17 cellular contexts compared by ENCODE assay signal in the genomic region with DNA sequence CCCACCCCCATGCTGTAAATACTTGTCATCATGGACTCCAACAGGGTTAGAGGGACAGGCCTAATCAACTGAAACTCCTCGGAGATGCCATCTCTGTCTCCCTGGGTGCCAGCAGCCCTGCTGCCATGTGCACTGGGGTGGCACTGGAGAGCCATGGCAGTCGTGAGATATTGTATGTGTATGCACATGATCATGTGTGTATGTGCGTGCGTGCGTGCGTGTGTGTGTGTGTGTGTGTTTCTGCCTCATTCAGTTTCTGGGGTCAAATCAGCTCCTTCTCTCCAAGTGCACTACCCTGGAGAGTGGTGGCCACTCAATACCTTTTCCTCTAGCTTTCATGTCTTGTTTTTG. TPM values are rescaled to one million over a fixed set of nuclear protein-coding genes. Genes with fewer than 3 reads are reported as not detected.
A peak's percentile ranks its signal among the peaks of the same experiment; 100 is the strongest.
DNase-seq lines count a peak whose midpoint lies in the region; ATAC-seq, FAIRE-seq and TF ChIP-seq lines count a peak whose summit lies in the region.
"Had no signal": no experiment of that assay in that cellular context is flagged by ENCODE, and none has a peak within 500 bp of the region (broad histone marks: within the 10 kb centered on the region; RNA-seq: fewer than 3 reads in every experiment).

No MANE protein-coding gene starts in this region.

- no peak overlapping the region for H2BK15ac ChIP-seq in H1 (ENCODE audit: low read length)

- no peak overlapping the region for H3K56ac ChIP-seq in H1 (replicated peaks; ENCODE audit: insufficient read length, low read depth, low read length)

- 55% methylated on average over 6 of the region's 6 CpGs; no CpG with 5 or more reads in 1 of the 2 experiments for WGBS in H1 (ENCODE audit: extremely low coverage in 1 of 2, insufficient coverage in 1 of 2, insufficient read length in 1 of 2, insufficient replicate concordance in 2 of 2, low coverage in 1 of 2, low lambda C conversion rate in 2 of 2, missing lambda C conversion rate in 1 of 2), 2 experiments

- H3K27me3 ChIP-seq in BLaER1: no peaks in the 10 kb centered on the region
- H3K27me3 ChIP-seq in H1 (replicated peaks in 1 of 4; ENCODE audit: control insufficient read depth in 3 of 4, extremely low read depth in 1 of 4, insufficient read depth in 3 of 4, low read length in 3 of 4): no peaks in the 10 kb centered on the region
- H3K27me3 ChIP-seq in vagina: no peaks in the 10 kb centered on the region

- H3K4ac ChIP-seq in H1 (replicated peaks; ENCODE audit: insufficient read length, low read depth, low read length): no peak overlapping the region

- peaks cover 7 to 10% of the 10 kb centered on the region in 2 donors for H3K27me3 Mint-ChIP-seq in stimulated activated naive B cell treated with anti-CD40 and anti-IgM and Interleukin-4, amounts not matched to agents 10 μg/mL and 1 μg/mL and 100 μg/mL, for 72 hours

- FAIRE-seq in H1 (lab: Jason Lieb, UNC): no peak

- H4K91ac ChIP-seq in H1 (replicated peaks; ENCODE audit: insufficient read length, low read length): no peak overlapping the region

- no peak overlapping the region for H3K4me3 Mint-ChIP-seq in stimulated activated naive B cell treated with anti-CD40 and anti-IgM and Interleukin-4, amounts not matched to agents 10 μg/mL and 1 μg/mL and 100 μg/mL, for 72 hours
- H3K4me3 Mint-ChIP-seq: HFFc6 had no signal

- no peak for TF ChIP-seq CTCF in HEK293 (tag by site-specific recombination; IDR thresholded peaks at IDR 0.05)
- no peak for TF ChIP-seq CTCF in H1 (IDR thresholded peaks at IDR 0.05; ENCODE audit: control extremely low read depth in 1 of 3, insufficient read depth in 1 of 3, low read depth in 1 of 3, low read length in 3 of 3)
- no peak for TF ChIP-seq CTCF in vagina (IDR thresholded peaks at IDR 0.05)

- no peaks in the 10 kb centered on the region for H3K9me3 Mint-ChIP-seq in stimulated activated naive B cell treated with anti-CD40 and anti-IgM and Interleukin-4, amounts not matched to agents 10 μg/mL and 1 μg/mL and 100 μg/mL, for 72 hours
- H3K9me3 Mint-ChIP-seq: HFFc6 had no signal

- H4K8ac ChIP-seq in H1 (ENCODE audit: extremely low read depth, insufficient read depth, low read length): no peak overlapping the region

- no peak overlapping the region for H2BK120ac ChIP-seq in H1 (replicated peaks; ENCODE audit: low read depth, low read length)

- no peak overlapping the region for H3K23ac ChIP-seq in H1 (ENCODE audit: insufficient read length)

- peaks cover 8% of the 10 kb centered on the region; the same call in 1 of the 2 replicates for H3K79me1 ChIP-seq in H1 (ENCODE audit: low read depth, low read length)

- TF ChIP-seq RAD21 in H1 (IDR thresholded peaks at IDR 0.05 in 1 of 2, conservative IDR thresholded peaks at IDR 0.05 in 1 of 2; ENCODE audit: low read depth in 2 of 2, low read length in 2 of 2): no peak

- no peaks in the 10 kb centered on the region for H3K9me3 ChIP-seq in BLaER1
- H3K9me3 ChIP-seq in HEK293 (ENCODE audit: control insufficient read depth, insufficient read depth, low read depth, low read length): no peaks in the 10 kb centered on the region
- no peaks in the 10 kb centered on the region for H3K9me3 ChIP-seq in H1 (ENCODE audit: insufficient read depth in 2 of 2, low read depth in 1 of 2, low read length in 1 of 2)
- H3K9me3 ChIP-seq in vagina: no peaks in the 10 kb centered on the region

- intact Hi-C loops in vagina (cut with DNase I): loop anchor here (5.0 kb wide), 2 partner anchors 129 to 394 kb away; partner anchors contain the start of gene C3orf62

- TF ChIP-seq POLR2A in H1 (IDR thresholded peaks at IDR 0.05; ENCODE audit: control extremely low read depth in 1 of 2, low read depth in 2 of 2, low read length in 2 of 2): no peak
- TF ChIP-seq POLR2A in vagina (IDR thresholded peaks at IDR 0.05): no peak

- H2BK5ac ChIP-seq in H1 (ENCODE audit: low read depth, low read length): no peak overlapping the region

- H3K27ac ChIP-seq in BLaER1 (no peak overlapping the region), HEK293 (ENCODE audit: extremely low read depth, low read depth, low read length) (no peak overlapping the region), H1 (ENCODE audit: low read depth, low read length) (no peak overlapping the region), vagina (no peak overlapping the region)

- H3K18ac ChIP-seq in H1 (ENCODE audit: extremely low read depth, low read length): no peak overlapping the region

- H4K5ac ChIP-seq in H1 (ENCODE audit: insufficient read length, low read depth, low read length): no peak overlapping the region

- H3K4me2 ChIP-seq in BLaER1 (no peak overlapping the region), H1 (ENCODE audit: insufficient read depth in 1 of 2, low read depth in 2 of 2, low read length in 2 of 2) (no peak overlapping the region)

- H2AFZ ChIP-seq in H1 (ENCODE audit: low read length): no peak overlapping the region

- H3K14ac ChIP-seq in H1 (ENCODE audit: insufficient read length): no peak overlapping the region

- H3K9ac ChIP-seq in BLaER1 (peak overlapping the region; percentile 33; the same call in 1 of the 2 replicates), H1 (replicated peaks in 1 of 4; ENCODE audit: extremely low read depth in 1 of 4, low read depth in 3 of 4, low read length in 3 of 4) (no peak overlapping the region)

- H3K4me1 ChIP-seq in BLaER1 (peaks cover 55% of the 10 kb centered on the region), HEK293 (ENCODE audit: control insufficient read depth, insufficient read depth, low read length) (no peaks in the 10 kb centered on the region), H1 (replicated peaks in 1 of 4; ENCODE audit: control insufficient read depth in 3 of 4, insufficient read depth in 4 of 4, low read length in 3 of 4) (peaks cover 0 to 10% (median 6%) of the 10 kb centered on the region in 4 experiments; a peak in 4 of 7 replicates), vagina (peaks cover 24% of the 10 kb centered on the region)

- no peak overlapping the region for H2BK20ac ChIP-seq in H1 (ENCODE audit: low read length)

- no peak for TF ChIP-seq EP300 in H1 (IDR thresholded peaks at IDR 0.05; ENCODE audit: borderline replicate concordance in 1 of 2, low read depth in 2 of 2, low read length in 2 of 2)

- H3K36me3 ChIP-seq in BLaER1 (peaks cover 6% of the 10 kb centered on the region; the same call in 1 of the 2 replicates), HEK293 (ENCODE audit: control insufficient read depth in 2 of 2, insufficient read depth in 1 of 2, low read length in 2 of 2) (peaks cover 0 to 7% of the 10 kb centered on the region in 2 experiments; a peak in 1 of 3 replicates), H1 (ENCODE audit: control insufficient read depth in 2 of 4, insufficient read depth in 4 of 4, low read length in 3 of 4) (peaks cover 0 to 3% (median 2%) of the 10 kb centered on the region in 4 experiments; a peak in 2 of 8 replicates), vagina (peaks cover 0 to 4% of the 10 kb centered on the region in 2 donors)

- no peak for ATAC-seq in stimulated activated naive B cell treated with anti-CD40 and anti-IgM and Interleukin-4, amounts not matched to agents 10 μg/mL and 1 μg/mL and 100 μg/mL, for 72 hours (replicated peaks)

- H3K4me3 ChIP-seq in BLaER1: no peak overlapping the region
- H3K4me3 ChIP-seq in HEK293 (ENCODE audit: low read depth, low read length): no peak overlapping the region
- no peak overlapping the region for H3K4me3 ChIP-seq in H1 (ENCODE audit: extremely low read depth in 1 of 4, insufficient read depth in 2 of 4, low read depth in 3 of 4, low read length in 4 of 4)
- no peak overlapping the region for H3K4me3 ChIP-seq in vagina

- DNase-seq in H1 (ENCODE audit: low read depth in 1 of 2, low spot score in 2 of 2) (no peak), ureter (ENCODE audit: low spot score) (no peak), vagina (ENCODE audit: extremely low spot score in 2 of 2) (no peak)
- no peak for DNase-seq in stimulated activated naive B cell treated with anti-CD40 and anti-IgM and Interleukin-4, amounts not matched to agents 10 μg/mL and 1 μg/mL and 100 μg/mL, for 72 hours
- DNase-seq: C1 segment of cervical spinal cord, DMS79, HFFc6, KG1, MV-4-11, NCI-H1694 treated with DMSO at 0.1 percent for 48 hours, NCI-H510A, NCI-H774, SIG-M5 had no signal

- POLR2A ChIA-PET in HEK293 (lab: Yijun Ruan, JAX) (interaction anchor here (0.6 kb wide), 1 partner anchor 641 kb away, joined by 3 read pairs; the partner anchor contains the start of gene IMPDH2), H1 (lab: Charles Lee; ENCODE audit: partially characterized antibody) (interaction anchor here (0.6 to 3.0 kb wide), 5 partner anchors 17 to 134 kb away, joined by 3 to 21 read pairs (median 4); no protein-coding TSS in a partner anchor)

- peaks cover 6 to 12% of the 10 kb centered on the region in 2 donors for H3K36me3 Mint-ChIP-seq in stimulated activated naive B cell treated with anti-CD40 and anti-IgM and Interleukin-4, amounts not matched to agents 10 μg/mL and 1 μg/mL and 100 μg/mL, for 72 hours

- CTCF ChIA-PET in HEK293 (lab: Yijun Ruan, JAX): interaction anchor here (0.6 to 5.1 kb wide), 17 partner anchors 14 to 589 kb away, joined by 3 to 104 read pairs (median 3); partner anchors contain the start of gene BSN
- CTCF ChIA-PET in H1 (lab: Charles Lee; ENCODE audit: partially characterized antibody): interaction anchor here (0.5 to 5.4 kb wide), 34 partner anchors 8 to 340 kb away, joined by 3 to 159 read pairs (median 5); partner anchors contain the start of gene BSN

- H3K79me2 ChIP-seq in H1 (ENCODE audit: control insufficient read depth in 1 of 2, insufficient read depth in 2 of 2, low read length in 2 of 2): peaks cover 0 to 17% of the 10 kb centered on the region in 2 experiments; a peak in 1 of 4 replicates

- H4K20me1 ChIP-seq in BLaER1 (peaks cover 24% of the 10 kb centered on the region; the same call in 1 of the 2 replicates), H1 (replicated peaks in 1 of 2; ENCODE audit: control insufficient read depth in 1 of 2, insufficient read depth in 2 of 2, low read length in 2 of 2) (peaks cover 0 to 5% of the 10 kb centered on the region in 2 experiments)

- H3K27ac Mint-ChIP-seq in stimulated activated naive B cell treated with anti-CD40 and anti-IgM and Interleukin-4, amounts not matched to agents 10 μg/mL and 1 μg/mL and 100 μg/mL, for 72 hours: no peak overlapping the region
- H3K27ac Mint-ChIP-seq: HFFc6 had no signal

- H2AK5ac ChIP-seq in H1 (ENCODE audit: low read depth, low read length): 0 out of 2 replicates have a peak overlapping the region, but pooled peaks have one; percentile 17

- H3K23me2 ChIP-seq in H1 (ENCODE audit: low read depth, low read length): peaks cover 13% of the 10 kb centered on the region; the same call in 1 of the 2 replicates

- no peak overlapping the region for H2BK12ac ChIP-seq in H1 (ENCODE audit: low read depth, low read length)

- peaks cover 20 to 21% of the 10 kb centered on the region in 2 donors for H3K4me1 Mint-ChIP-seq in stimulated activated naive B cell treated with anti-CD40 and anti-IgM and Interleukin-4, amounts not matched to agents 10 μg/mL and 1 μg/mL and 100 μg/mL, for 72 hours

RNA-seq across cellular contexts. Expression of gene APEH, which starts 3.2 kb away (rescaled TPM):
- 222 and 236 TPM in 2 replicates for total RNA-seq in H1 (2021; fragmentation: NEBNext Ultra II Directional; extraction: Animal tissue kit (Norgen Biotek cat#: 25700))
- 260 and 275 TPM in 2 replicates for polyA plus RNA-seq in H1 (2011; rRNA removed)
- 237 TPM for polyA plus RNA-seq in H1 (2011; cell fraction: cytosol; rRNA removed)
- 509 TPM for polyA plus RNA-seq in H1 (2011; cell fraction: nucleus; rRNA removed)
- polyA plus RNA-seq in H1 (2012, experiment 1 of 2): 188 to 293 TPM (median 261 TPM) in 4 replicates
- 246 TPM for polyA plus RNA-seq in H1 (2012, experiment 2 of 2)
- polyA plus RNA-seq in H1 (2013, experiment 1 of 2): 99.8 TPM
- 92.7 TPM for polyA plus RNA-seq in H1 (2013, experiment 2 of 2)
- 303 and 366 TPM in 2 replicates for polyA minus RNA-seq in H1 (2011; rRNA and poly(A)+ RNA removed)
- 156 TPM for polyA minus RNA-seq in H1 (2011; cell fraction: cytosol; rRNA and poly(A)+ RNA removed)
- 198 TPM for polyA minus RNA-seq in H1 (2011; cell fraction: nucleus; rRNA and poly(A)+ RNA removed)
- total RNA-seq in ureter (152 TPM), vagina (53.3 TPM)

RNA-seq across cellular contexts. Expression of gene MST1, which starts 18.4 kb away (rescaled TPM):
- total RNA-seq in H1 (2021; fragmentation: NEBNext Ultra II Directional; extraction: Animal tissue kit (Norgen Biotek cat#: 25700)): 6.2 and 8.5 TPM in 2 replicates
- polyA plus RNA-seq in H1 (2011; rRNA removed): 9.5 and 14.2 TPM in 2 replicates
- 13.9 TPM for polyA plus RNA-seq in H1 (2011; cell fraction: cytosol; rRNA removed)
- polyA plus RNA-seq in H1 (2011; cell fraction: nucleus; rRNA removed): 85.9 TPM
- polyA plus RNA-seq in H1 (2012, experiment 1 of 2): 9.0 to 11.8 TPM (median 9.3 TPM) in 4 replicates
- 4.6 TPM for polyA plus RNA-seq in H1 (2012, experiment 2 of 2)
- 8.6 TPM for polyA plus RNA-seq in H1 (2013, experiment 1 of 2)
- 7.0 TPM for polyA plus RNA-seq in H1 (2013, experiment 2 of 2)
- polyA minus RNA-seq in H1 (2011; rRNA and poly(A)+ RNA removed): 6.0 and 7.3 TPM in 2 replicates
- 13.4 TPM for polyA minus RNA-seq in H1 (2011; cell fraction: cytosol; rRNA and poly(A)+ RNA removed)
- polyA minus RNA-seq in H1 (2011; cell fraction: nucleus; rRNA and poly(A)+ RNA removed): 23.3 TPM
- 16.6 TPM for total RNA-seq in ureter
- total RNA-seq in vagina: 10.8 TPM

RNA-seq across cellular contexts. Expression of gene RNF123, which starts 18.4 kb away (rescaled TPM):
- 30.5 and 34.2 TPM in 2 replicates for total RNA-seq in H1 (2021; fragmentation: NEBNext Ultra II Directional; extraction: Animal tissue kit (Norgen Biotek cat#: 25700))
- 57.7 and 71.5 TPM in 2 replicates for polyA plus RNA-seq in H1 (2011; rRNA removed)
- polyA plus RNA-seq in H1 (2011; cell fraction: cytosol; rRNA removed): 42.3 TPM
- polyA plus RNA-seq in H1 (2011; cell fraction: nucleus; rRNA removed): 154 TPM
- polyA plus RNA-seq in H1 (2012, experiment 1 of 2): 14.4 to 33.7 TPM (median 28.7 TPM) in 4 replicates
- polyA plus RNA-seq in H1 (2012, experiment 2 of 2): 25.2 TPM
- 25.4 TPM for polyA plus RNA-seq in H1 (2013, experiment 1 of 2)
- polyA plus RNA-seq in H1 (2013, experiment 2 of 2): 26.8 TPM
- 49.8 TPM in 2 replicates for polyA minus RNA-seq in H1 (2011; rRNA and poly(A)+ RNA removed)
- polyA minus RNA-seq in H1 (2011; cell fraction: cytosol; rRNA and poly(A)+ RNA removed): 26.6 TPM
- polyA minus RNA-seq in H1 (2011; cell fraction: nucleus; rRNA and poly(A)+ RNA removed): 51.9 TPM
- total RNA-seq in ureter: 52.8 TPM
- total RNA-seq in vagina: 25.8 TPM

RNA-seq across cellular contexts. Expression of gene AMIGO3, which starts 48.6 kb away (rescaled TPM):
- 1.6 and 2.9 TPM in 2 replicates for total RNA-seq in H1 (2021; fragmentation: NEBNext Ultra II Directional; extraction: Animal tissue kit (Norgen Biotek cat#: 25700))
- polyA plus RNA-seq in H1 (2011; rRNA removed): 8.8 and 13.1 TPM in 2 replicates
- 5.9 TPM for polyA plus RNA-seq in H1 (2011; cell fraction: cytosol; rRNA removed)
- polyA plus RNA-seq in H1 (2011; cell fraction: nucleus; rRNA removed): 7.3 TPM
- 3.7 to 6.4 TPM (median 6.0 TPM) in 4 replicates for polyA plus RNA-seq in H1 (2012, experiment 1 of 2)
- polyA plus RNA-seq in H1 (2012, experiment 2 of 2): 5.3 TPM
- 7.9 TPM for polyA plus RNA-seq in H1 (2013, experiment 1 of 2)
- polyA plus RNA-seq in H1 (2013, experiment 2 of 2): 7.7 TPM
- polyA minus RNA-seq in H1 (2011; rRNA and poly(A)+ RNA removed): 3.1 and 3.4 TPM in 2 replicates
- polyA minus RNA-seq in H1 (2011; cell fraction: cytosol; rRNA and poly(A)+ RNA removed): 8.0 TPM
- polyA minus RNA-seq in H1 (2011; cell fraction: nucleus; rRNA and poly(A)+ RNA removed): 14.2 TPM
- total RNA-seq in ureter (not detected), vagina (not detected)
- total RNA-seq: A673, H4 had no signal

RNA-seq across cellular contexts. Expression of gene GMPPB, which starts 52.8 kb away (rescaled TPM):
- 23.9 and 24.0 TPM in 2 replicates for total RNA-seq in H1 (2021; fragmentation: NEBNext Ultra II Directional; extraction: Animal tissue kit (Norgen Biotek cat#: 25700))
- polyA plus RNA-seq in H1 (2011; rRNA removed): 20.9 and 26.6 TPM in 2 replicates
- 22.7 TPM for polyA plus RNA-seq in H1 (2011; cell fraction: cytosol; rRNA removed)
- polyA plus RNA-seq in H1 (2011; cell fraction: nucleus; rRNA removed): 27.5 TPM
- polyA plus RNA-seq in H1 (2012, experiment 1 of 2): 11.9 to 25.8 TPM (median 24.2 TPM) in 4 replicates
- 21.9 TPM for polyA plus RNA-seq in H1 (2012, experiment 2 of 2)
- 8.3 TPM for polyA plus RNA-seq in H1 (2013, experiment 1 of 2)
- 9.1 TPM for polyA plus RNA-seq in H1 (2013, experiment 2 of 2)
- 24.6 and 27.9 TPM in 2 replicates for polyA minus RNA-seq in H1 (2011; rRNA and poly(A)+ RNA removed)
- polyA minus RNA-seq in H1 (2011; cell fraction: cytosol; rRNA and poly(A)+ RNA removed): 15.9 TPM
- 27.7 TPM for polyA minus RNA-seq in H1 (2011; cell fraction: nucleus; rRNA and poly(A)+ RNA removed)
- total RNA-seq in ureter: 47.2 TPM
- total RNA-seq in vagina: 19.9 TPM
